Comparison of ENCODE assay signal across 16 cellular contexts in the genomic region with DNA sequence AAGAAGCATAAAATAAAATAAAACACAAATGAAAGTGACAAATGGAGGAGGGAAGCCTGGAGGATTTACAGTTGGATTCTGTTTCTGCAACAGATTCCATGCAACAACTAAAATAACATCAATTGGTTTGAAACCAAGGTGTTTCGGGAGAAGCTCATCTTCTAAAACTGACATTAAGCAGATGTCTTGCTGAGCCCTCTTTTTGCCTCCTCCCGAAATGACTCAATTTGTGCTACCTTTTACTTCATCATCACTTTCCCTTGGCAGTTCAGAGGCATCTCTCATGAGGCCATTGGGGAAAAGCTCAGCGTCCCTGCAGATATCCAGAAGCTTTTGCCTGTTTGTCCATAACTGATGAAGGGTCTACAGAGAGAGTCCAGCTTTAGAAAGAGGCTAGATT.
DNase-seq lines count a peak whose midpoint lies in the region; ATAC-seq and TF ChIP-seq lines count a peak whose summit lies in the region.
"Had no signal": no experiment of that assay in that cellular context is flagged by ENCODE, and none has a peak within 500 bp of the region (broad histone marks: within the 10 kb centered on the region; RNA-seq: fewer than 3 reads in every experiment).

No MANE protein-coding gene starts in this region.

- no peaks in the 10 kb centered on the region for H3F3A ChIP-seq in PC-9 (ENCODE audit: insufficient read depth, low read depth)

- TF ChIP-seq CTCF in Calu3 (IDR thresholded peaks at IDR 0.05; ENCODE audit: unreplicated experiment) (no peak), PC-9 (conservative IDR thresholded peaks at IDR 0.05) (no peak), endothelial cell (IDR thresholded peaks at IDR 0.05; ENCODE audit: unreplicated experiment) (no peak)

- intact Hi-C loops in Calu3 (cut with micrococcal nuclease; ENCODE audit: unreplicated experiment), result no loop called here
- intact Hi-C loops in PC-9 (cut with micrococcal nuclease; ENCODE audit: unreplicated experiment), result no loop called here
- intact Hi-C loops in posterior vena cava (cut with DNase I), result no loop called here

- POLR2A ChIA-PET in PC-9 (lab: Charles Lee; ENCODE audit: unreplicated experiment), result no interaction called here

- H3K27ac Mint-ChIP-seq in Calu3 (ENCODE audit: unreplicated experiment), result peak overlapping the region; percentile 67
- peak overlapping the region; percentile 94 for H3K27ac Mint-ChIP-seq in endothelial cell (ENCODE audit: unreplicated experiment)
- H3K27ac Mint-ChIP-seq: nephron progenitor cell had no signal

- no peaks in the 10 kb centered on the region for H3K27me3 ChIP-seq in PC-9 (ENCODE audit: insufficient read depth, low read depth)
- H3K27me3 ChIP-seq: BE2C had no signal

- H3K79me2 ChIP-seq in PC-9 (ENCODE audit: low read depth), result no peaks in the 10 kb centered on the region

- H3K27ac ChIP-seq in PC-9, result peak overlapping the region; percentile 70

- no peak for ATAC-seq in HG03565 (IDR thresholded peaks at IDR 0.05; ENCODE audit: unreplicated experiment)

- H3K36me3 ChIP-seq in PC-9 (ENCODE audit: low read depth), result no peaks in the 10 kb centered on the region
- H3K36me3 ChIP-seq: BE2C had no signal

- BruUV-seq in Calu3 (replicated peaks; lab: Mats Ljungman, UMichigan) (no TSS peak), PC-9 (replicated peaks; lab: Mats Ljungman, UMichigan) (no TSS peak)

- no peak overlapping the region for H3K4me3 Mint-ChIP-seq in Calu3 (ENCODE audit: low read depth, unreplicated experiment)
- H3K4me3 Mint-ChIP-seq in endothelial cell (ENCODE audit: unreplicated experiment), result no peak overlapping the region
- H3K4me3 Mint-ChIP-seq: activated naive CD4-positive, alpha-beta T cell treated with anti-CD3 and anti-CD28 coated beads for 36 hours; endodermal cell; nephron progenitor cell; WTC11 had no signal

- H3K27me3 Mint-ChIP-seq in Calu3 (ENCODE audit: unreplicated experiment) (peaks cover 6% of the 10 kb centered on the region), endothelial cell (ENCODE audit: unreplicated experiment) (peaks cover 6% of the 10 kb centered on the region)

- no peak overlapping the region for H3K4me3 ChIP-seq in PC-9

- no peaks in the 10 kb centered on the region for H3K9me3 Mint-ChIP-seq in Calu3 (ENCODE audit: low read depth, unreplicated experiment)
- no peaks in the 10 kb centered on the region for H3K9me3 Mint-ChIP-seq in endothelial cell (ENCODE audit: unreplicated experiment)
- H3K9me3 Mint-ChIP-seq: activated naive CD4-positive, alpha-beta T cell treated with anti-CD3 and anti-CD28 coated beads for 36 hours; endodermal cell; H9; nephron progenitor cell; WTC11 had no signal

- H3K4me1 Mint-ChIP-seq in Calu3 (ENCODE audit: low read depth, unreplicated experiment), result peaks cover 24% of the 10 kb centered on the region
- peaks cover 40% of the 10 kb centered on the region for H3K4me1 Mint-ChIP-seq in endothelial cell (ENCODE audit: unreplicated experiment)

- H3K36me3 Mint-ChIP-seq in Calu3 (ENCODE audit: insufficient read depth, unreplicated experiment) (peaks cover 3% of the 10 kb centered on the region), endothelial cell (ENCODE audit: low read depth, unreplicated experiment) (no peaks in the 10 kb centered on the region)
- H3K36me3 Mint-ChIP-seq: WTC11 had no signal

- CTCF ChIA-PET in Calu3 (lab: Charles Lee) (interaction anchor here (0.8 kb wide), 1 partner anchor 14 kb away, joined by 3 read pairs; no protein-coding TSS in a partner anchor), PC-9 (lab: Charles Lee) (interaction anchor here (0.5 kb wide), 2 partner anchors 163 to 270 kb away, joined by 4 to 17 read pairs; no protein-coding TSS in a partner anchor)

- peak overlapping the region; percentile 9; the same call in 1 of the 2 replicates for H2AFZ ChIP-seq in PC-9

- H3K9me2 ChIP-seq in PC-9 (ENCODE audit: insufficient read depth), result no peaks in the 10 kb centered on the region

- H3K4me1 ChIP-seq in PC-9 (replicated peaks; ENCODE audit: insufficient read depth), result peaks cover 17% of the 10 kb centered on the region

- peak overlapping the region; percentile 32 for H3K4me2 ChIP-seq in PC-9

- DNase-seq in Calu3, result no peak
- no peak for DNase-seq in PC-9
- DNase-seq in endothelial cell (ENCODE audit: low spot score), result no peak
- DNase-seq in posterior vena cava (ENCODE audit: low spot score), result peak; percentile 6
- no peak for DNase-seq in stimulated activated CD4-positive, alpha-beta T cell treated with anti-CD3 and anti-CD28 coated beads, Interleukin-4, amount 100 ng/mL, for 4 hours
- DNase-seq in iPS-NIHi7 (ENCODE audit: extremely low spot score), result no peak
- no peak for DNase-seq in epidermal melanocyte (ENCODE audit: insufficient read length, low spot score)
- DNase-seq: BE2C, endodermal cell, H9, NCI-H2171 treated with DMSO at 0.1 percent for 48 hours, nephron progenitor cell, substantia nigra had no signal

- no peaks in the 10 kb centered on the region for H3K9me3 ChIP-seq in PC-9 (ENCODE audit: insufficient read depth, low read depth)
- H3K9me3 ChIP-seq: BE2C had no signal

- no peaks in the 10 kb centered on the region for H4K20me1 ChIP-seq in PC-9 (ENCODE audit: insufficient read depth)
